ENCODE assay signal across 15 cellular contexts in genomic region chr22:20526628-20527355, GRCh38. TPM values are rescaled to one million over a fixed set of nuclear protein-coding genes. Genes with fewer than 3 reads are reported as not detected.
A peak's percentile ranks its signal among the peaks of the same experiment; 100 is the strongest.
DNase-seq lines count a peak whose midpoint lies in the region; ATAC-seq, FAIRE-seq and TF ChIP-seq lines count a peak whose summit lies in the region.
"Had no signal": no experiment of that assay in that cellular context is flagged by ENCODE, and none has a peak within 500 bp of the region (broad histone marks: within the 10 kb centered on the region; RNA-seq: fewer than 3 reads in every experiment).

No MANE protein-coding gene starts in this region.

- TF ChIP-seq CTCF in bronchial epithelial cell (IDR thresholded peaks at IDR 0.05; ENCODE audit: insufficient read depth, low read length, severe bottlenecking): no peak

- H3K27ac Mint-ChIP-seq in CD4-positive, CD25-positive, alpha-beta regulatory T cell: peak overlapping the region in 2 of 3 donors; percentile 72 to 89
- peak overlapping the region; percentile 46 to 92 (median 81) for H3K27ac Mint-ChIP-seq in naive thymus-derived CD8-positive, alpha-beta T cell

- FAIRE-seq in bronchial epithelial cell (lab: Jason Lieb, UNC): no peak
- FAIRE-seq: GM12878, H1 had no signal

- no peak overlapping the region for H3K27ac ChIP-seq in CD4-positive, CD25-positive, alpha-beta regulatory T cell (ENCODE audit: insufficient read depth, low read length, poor library complexity, severe bottlenecking)
- H3K27ac ChIP-seq in HUES48 (ENCODE audit: low read depth, low read length): peak overlapping the region; percentile 4
- H3K27ac ChIP-seq: KMS-11 had no signal

- H3K36me3 Mint-ChIP-seq in CD4-positive, CD25-positive, alpha-beta regulatory T cell: peaks cover 28% of the 10 kb centered on the region
- peaks cover 6 to 50% (median 11%) of the 10 kb centered on the region in 3 donors for H3K36me3 Mint-ChIP-seq in naive thymus-derived CD8-positive, alpha-beta T cell

- H3K4me1 ChIP-seq in CD4-positive, CD25-positive, alpha-beta regulatory T cell (ENCODE audit: control insufficient read depth, insufficient read depth, low read length, poor library complexity, severe bottlenecking): peaks cover 55% of the 10 kb centered on the region
- peaks cover 9% of the 10 kb centered on the region for H3K4me1 ChIP-seq in HUES48 (ENCODE audit: control insufficient read depth, insufficient read depth, low read length)

- H3K9me3 Mint-ChIP-seq in CD4-positive, CD25-positive, alpha-beta regulatory T cell: no peaks in the 10 kb centered on the region
- no peaks in the 10 kb centered on the region for H3K9me3 Mint-ChIP-seq in naive thymus-derived CD8-positive, alpha-beta T cell
- H3K9me3 Mint-ChIP-seq: activated T-cell treated with anti-CD3 and anti-CD28 coated beads, Interleukin-2, amount 50 U/mL, for 4 hours had no signal

- ATAC-seq in CD4-positive, CD25-positive, alpha-beta regulatory T cell (ENCODE audit: low read depth in 2 of 2): no peak
- no peak for ATAC-seq in naive thymus-derived CD8-positive, alpha-beta T cell
- ATAC-seq: activated T-cell treated with anti-CD3 and anti-CD28 coated beads, Interleukin-2, amount 50 U/mL, for 4 hours; GM12878; heart right ventricle; Right ventricle myocardium inferior had no signal

- no peaks in the 10 kb centered on the region for H3K27me3 ChIP-seq in CD4-positive, CD25-positive, alpha-beta regulatory T cell (ENCODE audit: control insufficient read depth, insufficient read depth, low read length)
- no peaks in the 10 kb centered on the region for H3K27me3 ChIP-seq in HUES48 (ENCODE audit: control insufficient read depth, insufficient read depth, low read length)
- no peaks in the 10 kb centered on the region for H3K27me3 ChIP-seq in bronchial epithelial cell (ENCODE audit: control insufficient read depth, insufficient read depth, low read length)
- H3K27me3 ChIP-seq: heart right ventricle, stomach had no signal

- no peak overlapping the region for H3K9ac ChIP-seq in HUES48 (ENCODE audit: low read depth, low read length)
- H3K9ac ChIP-seq: KMS-11 had no signal

- H3K36me3 ChIP-seq in CD4-positive, CD25-positive, alpha-beta regulatory T cell (ENCODE audit: control insufficient read depth, insufficient read depth, low read length): peaks cover 41% of the 10 kb centered on the region
- H3K36me3 ChIP-seq in HUES48 (ENCODE audit: control insufficient read depth, insufficient read depth, low read length) (peaks cover 24% of the 10 kb centered on the region), bronchial epithelial cell (ENCODE audit: control insufficient read depth, insufficient read depth, low read length) (peaks cover 16% of the 10 kb centered on the region)

- POLR2A ChIA-PET in naive thymus-derived CD8-positive, alpha-beta T cell (lab: Charles Lee): interaction anchor here (0.6 to 4.1 kb wide), 3 partner anchors 14 to 23 kb away, joined by 3 to 27 read pairs (median 3); partner anchors contain the start of gene MED15

- no peaks in the 10 kb centered on the region for H3K9me3 ChIP-seq in CD4-positive, CD25-positive, alpha-beta regulatory T cell (ENCODE audit: control insufficient read depth in 2 of 2, low read length in 2 of 2)
- no peaks in the 10 kb centered on the region for H3K9me3 ChIP-seq in HUES48 (ENCODE audit: control insufficient read depth, insufficient read depth, low read length)
- H3K9me3 ChIP-seq: heart right ventricle, stomach had no signal

- H3K4me1 Mint-ChIP-seq in CD4-positive, CD25-positive, alpha-beta regulatory T cell: peaks cover 36 to 82% (median 58%) of the 10 kb centered on the region in 4 donors
- peaks cover 41 to 71% (median 70%) of the 10 kb centered on the region in 4 donors for H3K4me1 Mint-ChIP-seq in naive thymus-derived CD8-positive, alpha-beta T cell

- no peaks in the 10 kb centered on the region for H3K27me3 Mint-ChIP-seq in CD4-positive, CD25-positive, alpha-beta regulatory T cell
- no peaks in the 10 kb centered on the region for H3K27me3 Mint-ChIP-seq in naive thymus-derived CD8-positive, alpha-beta T cell

- H3K4me3 ChIP-seq in CD4-positive, CD25-positive, alpha-beta regulatory T cell (ENCODE audit: low read depth, low read length): no peak overlapping the region
- no peak overlapping the region for H3K4me3 ChIP-seq in HUES48 (ENCODE audit: low read depth, low read length)
- H3K4me3 ChIP-seq in bronchial epithelial cell (ENCODE audit: low read depth, low read length): no peak overlapping the region
- H3K4me3 ChIP-seq: GM12878, heart right ventricle, stomach had no signal

- H3K4me3 Mint-ChIP-seq in CD4-positive, CD25-positive, alpha-beta regulatory T cell: peak overlapping the region in 2 of 4 donors; percentile 45 to 46
- peak overlapping the region in 3 of 10 donors; percentile 2 to 19 (median 14) for H3K4me3 Mint-ChIP-seq in naive thymus-derived CD8-positive, alpha-beta T cell
- H3K4me3 Mint-ChIP-seq: activated T-cell treated with anti-CD3 and anti-CD28 coated beads, Interleukin-2, amount 50 U/mL, for 4 hours had no signal

- no peak for DNase-seq in CD4-positive, CD25-positive, alpha-beta regulatory T cell
- peak; percentile 81 for DNase-seq in bronchial epithelial cell (ENCODE audit: low read depth)
- DNase-seq in naive thymus-derived CD8-positive, alpha-beta T cell: no peak
- DNase-seq in GDM1 (lab: John Stamatoyannopoulos, UW): no peak
- no peak for DNase-seq in HT-29 (ENCODE audit: low spot score)
- no peak for DNase-seq in NCI-H2029 (lab: John Stamatoyannopoulos, UW)
- no peak for DNase-seq in NCI-H446 treated with DMSO at 0.1 percent for 48 hours (lab: John Stamatoyannopoulos, UW)
- DNase-seq: activated T-cell treated with anti-CD3 and anti-CD28 coated beads, Interleukin-2, amount 50 U/mL, for 4 hours; heart right ventricle; stomach had no signal

RNA-seq across cellular contexts. Expression of gene MED15, which starts 19.4 kb away (rescaled TPM):
- 397 TPM for total RNA-seq in CD4-positive, CD25-positive, alpha-beta regulatory T cell
- 10 to 100 TPM; 35.1 to 43.0 (median 38.5) TPM for polyA plus RNA-seq in CD4-positive, CD25-positive, alpha-beta regulatory T cell
- total RNA-seq in bronchial epithelial cell: 20.5 and 22.5 TPM in 2 replicates
- 100 to 1,000 TPM; 308 to 327 TPM for total RNA-seq in naive thymus-derived CD8-positive, alpha-beta T cell
- 10 to 100 TPM; 25.4 to 85.2 (median 38.2) TPM for polyA plus RNA-seq in naive thymus-derived CD8-positive, alpha-beta T cell
- 110 and 127 TPM in 2 replicates for total RNA-seq in HT-29 (2014; rRNA removed; shearing (Covaris generic))

RNA-seq across cellular contexts. Expression of gene KLHL22, which starts 31.2 kb away (rescaled TPM):
- 55.6 TPM for total RNA-seq in CD4-positive, CD25-positive, alpha-beta regulatory T cell
- 10 to 100 TPM; 40.1 to 48.1 (median 42.4) TPM for polyA plus RNA-seq in CD4-positive, CD25-positive, alpha-beta regulatory T cell
- total RNA-seq in bronchial epithelial cell: 15.7 and 17.1 TPM in 2 replicates
- 10 to 100 TPM; 65.0 to 71.9 TPM for total RNA-seq in naive thymus-derived CD8-positive, alpha-beta T cell
- 10 to 100 TPM; 16.1 to 25.4 (median 20.0) TPM for polyA plus RNA-seq in naive thymus-derived CD8-positive, alpha-beta T cell
- 12.8 and 15.7 TPM in 2 replicates for total RNA-seq in HT-29 (2014; rRNA removed; shearing (Covaris generic))
